20 cellular contexts compared by ENCODE assay signal in genomic region chr17:50966163-50966666, GRCh38.
"Had no signal": no experiment of that assay in that cellular context is flagged by ENCODE, and none has a peak within 500 bp of the region (broad histone marks: within the 10 kb centered on the region; RNA-seq: fewer than 3 reads in every experiment).

No MANE protein-coding gene starts in this region.

- H3K27ac ChIP-seq: foreskin keratinocyte, parathyroid adenoma, WERI-Rb-1 had no signal

- H2AFZ ChIP-seq: parathyroid adenoma had no signal

- H3K4me3 Mint-ChIP-seq: activated CD4-positive, alpha-beta T cell treated with anti-CD3 and anti-CD28 coated beads, Interleukin-2, amount 10 ng/mL, durations not matched to agents 24 days and 14 days; activated naive CD4-positive, alpha-beta T cell treated with anti-CD3 and anti-CD28 coated beads for 36 hours; brain; naive thymus-derived CD4-positive, alpha-beta T cell; T-helper 1 cell treated with Interleukin-12 subunit alpha and Interleukin-12 subunit beta and Interleukin-4 antibody, amounts not matched to agents 30 μg/mL and 1 μg/mL, for 36 hours had no signal

- ATAC-seq: foreskin keratinocyte; left lung; mucosa of descending colon; naive thymus-derived CD4-positive, alpha-beta T cell had no signal

- H3K4me2 ChIP-seq: SK-N-SH had no signal

- DNase-seq: activated CD4-positive, alpha-beta T cell treated with anti-CD3 and anti-CD28 coated beads, Interleukin-2, amount 10 ng/mL, durations not matched to agents 24 days and 14 days; activated naive CD4-positive, alpha-beta T cell treated with anti-CD3 and anti-CD28 coated beads for 36 hours; amniotic stem cell; cortex of kidney; effector CD8-positive, alpha-beta T cell; foreskin keratinocyte; glutamatergic neuron; hypothalamus; kidney; left lung; mammary epithelial cell; mucosa of descending colon; naive thymus-derived CD4-positive, alpha-beta T cell; SK-N-SH; stimulated activated CD4-positive, alpha-beta T cell treated with anti-CD3 and anti-CD28 coated beads, Interleukin-1b, Interleukin-23, amount 100 ng/mL, for 48 hours; thyroid gland; WERI-Rb-1 had no signal

- H3K4me1 ChIP-seq: foreskin keratinocyte, left lung had no signal

- H3K9me3 Mint-ChIP-seq: activated CD4-positive, alpha-beta T cell treated with anti-CD3 and anti-CD28 coated beads, Interleukin-2, amount 10 ng/mL, durations not matched to agents 24 days and 14 days; activated naive CD4-positive, alpha-beta T cell treated with anti-CD3 and anti-CD28 coated beads for 36 hours; brain; naive thymus-derived CD4-positive, alpha-beta T cell; T-helper 1 cell treated with Interleukin-12 subunit alpha and Interleukin-12 subunit beta and Interleukin-4 antibody, amounts not matched to agents 30 μg/mL and 1 μg/mL, for 36 hours had no signal

- H3K27ac Mint-ChIP-seq: activated CD4-positive, alpha-beta T cell treated with anti-CD3 and anti-CD28 coated beads, Interleukin-2, amount 10 ng/mL, durations not matched to agents 24 days and 14 days; activated naive CD4-positive, alpha-beta T cell treated with anti-CD3 and anti-CD28 coated beads for 36 hours; T-helper 1 cell treated with Interleukin-12 subunit alpha and Interleukin-12 subunit beta and Interleukin-4 antibody, amounts not matched to agents 30 μg/mL and 1 μg/mL, for 36 hours had no signal

- H3K4me3 ChIP-seq: left lung, mucosa of descending colon, thyroid gland had no signal

- H3K9ac ChIP-seq: parathyroid adenoma, SK-N-SH had no signal

- H3K9me3 ChIP-seq: left lung, mucosa of descending colon, SK-N-SH, thyroid gland had no signal

- H3K27me3 Mint-ChIP-seq: activated CD4-positive, alpha-beta T cell treated with anti-CD3 and anti-CD28 coated beads, Interleukin-2, amount 10 ng/mL, durations not matched to agents 24 days and 14 days; brain; naive thymus-derived CD4-positive, alpha-beta T cell had no signal

- H3K27me3 ChIP-seq: foreskin keratinocyte, left lung, thyroid gland had no signal
